Comparison of ENCODE assay signal across 18 cellular contexts in genomic region chr1:18716785-18717678, GRCh38.
A peak's percentile ranks its signal among the peaks of the same experiment; 100 is the strongest.
DNase-seq lines count a peak whose midpoint lies in the region; ATAC-seq, FAIRE-seq and TF ChIP-seq lines count a peak whose summit lies in the region.
"Had no signal": no experiment of that assay in that cellular context is flagged by ENCODE, and none has a peak within 500 bp of the region (broad histone marks: within the 10 kb centered on the region; RNA-seq: fewer than 3 reads in every experiment).

No MANE protein-coding gene starts in this region.

- no peak for FAIRE-seq in H1 (lab: Jason Lieb, UNC)
- FAIRE-seq: TTC549 had no signal

- WGBS in SK-N-SH (ENCODE audit: low lambda C conversion rate) = 28% methylated on average over 39 of the region's 72 CpGs
- WGBS in H1 (ENCODE audit: extremely low coverage in 1 of 2, insufficient coverage in 1 of 2, insufficient read length in 1 of 2, insufficient replicate concordance in 2 of 2, low coverage in 1 of 2, low lambda C conversion rate in 2 of 2, missing lambda C conversion rate in 1 of 2), 2 experiments = 10% methylated on average over 35 of the region's 72 CpGs; no CpG with 5 or more reads in 1 of the 2 experiments
- WGBS in smooth muscle cell (ENCODE audit: low lambda C conversion rate) = 7% methylated on average over 38 of the region's 72 CpGs

- H2AK5ac ChIP-seq in H1 (ENCODE audit: low read depth, low read length) = no peak overlapping the region

- no peak for TF ChIP-seq EP300 in SK-N-SH (IDR thresholded peaks at IDR 0.05; ENCODE audit: borderline replicate concordance in 1 of 2, low read depth in 1 of 2, low read length in 1 of 2)
- no peak for TF ChIP-seq EP300 in H1 (IDR thresholded peaks at IDR 0.05; ENCODE audit: borderline replicate concordance in 1 of 2, low read depth in 2 of 2, low read length in 2 of 2)

- H3F3A ChIP-seq in SK-N-SH (replicated peaks; ENCODE audit: insufficient read depth) = no peaks in the 10 kb centered on the region
- H3F3A ChIP-seq in smooth muscle cell (ENCODE audit: low read depth) = no peaks in the 10 kb centered on the region

- H3K9me3 ChIP-seq in SK-N-SH = no peaks in the 10 kb centered on the region
- H3K9me3 ChIP-seq in H1 (ENCODE audit: insufficient read depth in 2 of 2, low read depth in 1 of 2, low read length in 1 of 2) = no peaks in the 10 kb centered on the region
- no peaks in the 10 kb centered on the region for H3K9me3 ChIP-seq in smooth muscle cell (replicated peaks; ENCODE audit: low read depth)
- H3K9me3 ChIP-seq: left lung, right atrium auricular region, uterus had no signal

- TF ChIP-seq POLR2A in H1 (IDR thresholded peaks at IDR 0.05; ENCODE audit: control extremely low read depth in 1 of 2, low read depth in 2 of 2, low read length in 2 of 2) = no peak

- H3K18ac ChIP-seq in H1 (ENCODE audit: extremely low read depth, low read length) = peak overlapping the region; percentile 60

- TF ChIP-seq CTCF in SK-N-SH (IDR thresholded peaks at IDR 0.05) = no peak
- TF ChIP-seq CTCF in H1 (IDR thresholded peaks at IDR 0.05; ENCODE audit: control extremely low read depth in 1 of 3, insufficient read depth in 1 of 3, low read depth in 1 of 3, low read length in 3 of 3) = no peak
- no peak for TF ChIP-seq CTCF in smooth muscle cell (IDR thresholded peaks at IDR 0.05; ENCODE audit: borderline replicate concordance, insufficient read depth, poor library complexity, severe bottlenecking)

- DNase-seq in SK-N-SH (peak; percentile 89), H1 (ENCODE audit: low read depth in 1 of 2, low spot score in 2 of 2) (peak in 1 of 2 experiments; percentile 63), left kidney (ENCODE audit: low read depth, low spot score) (peak; percentile 54), smooth muscle cell (lab: John Stamatoyannopoulos, UW; ENCODE audit: unreplicated experiment) (no peak), NCI-H2171 (lab: John Stamatoyannopoulos, UW) (no peak), SIG-M5 treated with dmso at 0.1 percent for 504 hours (lab: John Stamatoyannopoulos, UW; ENCODE audit: unreplicated experiment) (no peak)
- DNase-seq: activated CD4-positive, alpha-beta T cell treated with anti-CD3 and anti-CD28 coated beads for 36 hours; activated naive CD8-positive, alpha-beta T cell treated with anti-CD3 and anti-CD28 coated beads for 36 hours; IMR-90; left lung; NCI-H526; stimulated activated CD8-positive, alpha-beta memory T cell treated with anti-CD3 and anti-CD28 coated beads, Interleukin-4, amount 100 ng/mL, for 48 hours; uterus had no signal

- H3K27ac ChIP-seq in SK-N-SH (ENCODE audit: low read depth in 2 of 2, low read length in 1 of 2) (no peak overlapping the region), H1 (ENCODE audit: low read depth, low read length) (no peak overlapping the region), smooth muscle cell (ENCODE audit: low read depth) (no peak overlapping the region)
- H3K27ac ChIP-seq: 22Rv1, left lung, right atrium auricular region, uterus had no signal

- H2BK120ac ChIP-seq in H1 (replicated peaks; ENCODE audit: low read depth, low read length) = no peak overlapping the region

- H2BK15ac ChIP-seq in H1 (ENCODE audit: low read length) = no peak overlapping the region

- ATAC-seq in SK-N-SH treated with all-trans-retinoic acid at 6 μM for 48 hours (no peak), HG03159 (IDR thresholded peaks at IDR 0.05; ENCODE audit: unreplicated experiment) (no peak)
- ATAC-seq: activated CD4-positive, alpha-beta T cell treated with anti-CD3 and anti-CD28 coated beads for 36 hours; left lung had no signal

- H3K9ac ChIP-seq in SK-N-SH (no peak overlapping the region), H1 (replicated peaks in 1 of 4; ENCODE audit: extremely low read depth in 1 of 4, low read depth in 3 of 4, low read length in 3 of 4) (no peak overlapping the region), smooth muscle cell (ENCODE audit: low read depth) (no peak overlapping the region)

- 0 out of 2 replicates have a peak overlapping the region, but pooled peaks have one; percentile 7 for H2BK20ac ChIP-seq in H1 (ENCODE audit: low read length)

- peaks cover 7% of the 10 kb centered on the region; the same call in 1 of the 2 replicates for H3K23me2 ChIP-seq in H1 (ENCODE audit: low read depth, low read length)

- no peak overlapping the region for H4K5ac ChIP-seq in H1 (ENCODE audit: insufficient read length, low read depth, low read length)

- H3K79me2 ChIP-seq in SK-N-SH (ENCODE audit: insufficient read depth) = no peaks in the 10 kb centered on the region
- no peaks in the 10 kb centered on the region for H3K79me2 ChIP-seq in H1 (ENCODE audit: control insufficient read depth in 1 of 2, insufficient read depth in 2 of 2, low read length in 2 of 2)
- no peaks in the 10 kb centered on the region for H3K79me2 ChIP-seq in smooth muscle cell (ENCODE audit: low read depth)

- no peak overlapping the region; the same call in 1 of the 2 replicates for H4K8ac ChIP-seq in H1 (ENCODE audit: extremely low read depth, insufficient read depth, low read length)

- H3K14ac ChIP-seq in H1 (ENCODE audit: insufficient read length) = no peak overlapping the region

- H4K20me1 ChIP-seq in SK-N-SH (ENCODE audit: insufficient read depth) (no peaks in the 10 kb centered on the region), H1 (replicated peaks in 1 of 2; ENCODE audit: control insufficient read depth in 1 of 2, insufficient read depth in 2 of 2, low read length in 2 of 2) (no peaks in the 10 kb centered on the region), smooth muscle cell (ENCODE audit: low read depth) (no peaks in the 10 kb centered on the region)

- H3K79me1 ChIP-seq in H1 (ENCODE audit: low read depth, low read length) = no peaks in the 10 kb centered on the region

- no peak overlapping the region for H2BK5ac ChIP-seq in H1 (ENCODE audit: low read depth, low read length)

- H3K23ac ChIP-seq in H1 (ENCODE audit: insufficient read length) = no peak overlapping the region

- H3K4ac ChIP-seq in H1 (replicated peaks; ENCODE audit: insufficient read length, low read depth, low read length) = no peak overlapping the region

- H3K4me1 ChIP-seq in SK-N-SH (ENCODE audit: control insufficient read depth in 1 of 2, insufficient read depth in 2 of 2, low read depth in 1 of 2, low read length in 1 of 2) (peaks cover 0 to 8% of the 10 kb centered on the region in 2 experiments; a peak in 1 of 4 replicates), H1 (replicated peaks in 1 of 4; ENCODE audit: control insufficient read depth in 3 of 4, insufficient read depth in 4 of 4, low read length in 3 of 4) (peaks cover 0 to 6% (median 1%) of the 10 kb centered on the region in 4 experiments; a peak in 3 of 7 replicates), smooth muscle cell (ENCODE audit: low read depth) (no peaks in the 10 kb centered on the region)
- H3K4me1 ChIP-seq: left lung had no signal

- POLR2A ChIA-PET in SK-N-SH (lab: Yijun Ruan, JAX) (no interaction called here), H1 (lab: Charles Lee; ENCODE audit: partially characterized antibody) (no interaction called here)

- no peak overlapping the region for H4K91ac ChIP-seq in H1 (replicated peaks; ENCODE audit: insufficient read length, low read length)

- H2AFZ ChIP-seq in SK-N-SH (ENCODE audit: low read depth) (no peak overlapping the region), H1 (ENCODE audit: low read length) (peak overlapping the region; percentile 81; the same call in 1 of the 2 replicates), smooth muscle cell (ENCODE audit: low read depth) (no peak overlapping the region)

- H3K9me2 ChIP-seq in SK-N-SH = no peaks in the 10 kb centered on the region

- no peak overlapping the region for H3K4me2 ChIP-seq in SK-N-SH
- H3K4me2 ChIP-seq in H1 (ENCODE audit: insufficient read depth in 1 of 2, low read depth in 2 of 2, low read length in 2 of 2) = peak overlapping the region; percentile 70 to 79
- peak overlapping the region; percentile 86 for H3K4me2 ChIP-seq in smooth muscle cell

- no peak for TF ChIP-seq RAD21 in SK-N-SH (IDR thresholded peaks at IDR 0.05; ENCODE audit: low read length)
- TF ChIP-seq RAD21 in H1 (IDR thresholded peaks at IDR 0.05 in 1 of 2, conservative IDR thresholded peaks at IDR 0.05 in 1 of 2; ENCODE audit: low read depth in 2 of 2, low read length in 2 of 2) = no peak

- H3K27me3 ChIP-seq in SK-N-SH (ENCODE audit: insufficient read depth) (peaks cover 28% of the 10 kb centered on the region), H1 (replicated peaks in 1 of 4; ENCODE audit: control insufficient read depth in 3 of 4, extremely low read depth in 1 of 4, insufficient read depth in 3 of 4, low read length in 3 of 4) (peaks cover 23 to 56% (median 45%) of the 10 kb centered on the region in 4 experiments), smooth muscle cell (ENCODE audit: low read depth) (peaks cover 44% of the 10 kb centered on the region)

- H3K56ac ChIP-seq in H1 (replicated peaks; ENCODE audit: insufficient read length, low read depth, low read length) = no peak overlapping the region

- no peak overlapping the region; a peak in 1 of 4 replicates for H3K4me3 ChIP-seq in SK-N-SH (ENCODE audit: low read depth in 2 of 2, low read length in 1 of 2)
- peak overlapping the region; percentile 19 to 71 (median 33) for H3K4me3 ChIP-seq in H1 (ENCODE audit: extremely low read depth in 1 of 4, insufficient read depth in 2 of 4, low read depth in 3 of 4, low read length in 4 of 4)
- H3K4me3 ChIP-seq in smooth muscle cell = peak overlapping the region; percentile 38
- H3K4me3 ChIP-seq: left lung, uterus had no signal

- no peaks in the 10 kb centered on the region for H3K36me3 ChIP-seq in SK-N-SH (replicated peaks in 1 of 2; ENCODE audit: control insufficient read depth in 1 of 2, insufficient read depth in 2 of 2, low read length in 1 of 2)
- H3K36me3 ChIP-seq in H1 (ENCODE audit: control insufficient read depth in 2 of 4, insufficient read depth in 4 of 4, low read length in 3 of 4) = no peaks in the 10 kb centered on the region
- H3K36me3 ChIP-seq in smooth muscle cell (ENCODE audit: low read depth) = no peaks in the 10 kb centered on the region
- H3K36me3 ChIP-seq: left lung, right atrium auricular region, uterus had no signal

- H2BK12ac ChIP-seq in H1 (ENCODE audit: low read depth, low read length) = peak overlapping the region; percentile 68; the same call in 1 of the 2 replicates

- CTCF ChIA-PET in SK-N-SH (lab: Yijun Ruan, JAX) = interaction anchor here (1.0 kb wide), 1 partner anchor 44 kb away, joined by 3 read pairs; no protein-coding TSS in a partner anchor
- CTCF ChIA-PET in H1 (lab: Charles Lee; ENCODE audit: partially characterized antibody) = interaction anchor here (0.7 to 3.9 kb wide), 8 partner anchors 12 to 119 kb away, joined by 3 to 12 read pairs (median 6); no protein-coding TSS in a partner anchor

TF ChIP-seq in SK-N-SH, 30 proteins besides CTCF, POLR2A, EP300 and RAD21:
- TF ChIP-seq YY1 (IDR thresholded peaks at IDR 0.05; ENCODE audit: low read depth) = no peak
- TF ChIP-seq GATA2 (CRISPR knock-in tag; IDR thresholded peaks at IDR 0.05) = peak; percentile 28; the same call in 1 of the 2 replicates

TF ChIP-seq in H1, 55 proteins besides CTCF, POLR2A, EP300 and RAD21 (continues in another document):
- TF ChIP-seq MAX (IDR thresholded peaks at IDR 0.05) (peak; percentile 19; the same call in 1 of the 2 replicates), EZH2 (IDR thresholded peaks at IDR 0.05; ENCODE audit: low read depth, low read length, severe bottlenecking) (peak; percentile 83), JUN (IDR thresholded peaks at IDR 0.05; ENCODE audit: low read depth, low read length) (no peak)

Comparison
In these comparisons a context has a peak if more than half of its experiments do, and no peak if none do; other contexts are left out.
1. DNase-seq: peak in SK-N-SH (single experiment) and left kidney (single experiment); none in smooth muscle cell (single experiment), NCI-H2171 (single experiment) and SIG-M5 treated with dmso at 0.1 percent for 504 hours (single experiment).
2. H3K4me3 ChIP-seq: peak in H1 (4 of 4) and smooth muscle cell (single experiment); none in SK-N-SH (0 of 2).
3. Of the 17 proteins assayed by ChIP-seq in both H1 and SK-N-SH: peak only in H1: MAX; only in SK-N-SH: none; in both: none; in neither: 16.